30 cellular contexts compared by ENCODE assay signal in genomic region chr12:81086342-81086741, GRCh38. TPM values are rescaled to one million over a fixed set of nuclear protein-coding genes. Genes with fewer than 3 reads are reported as not detected.
DNase-seq lines count a peak whose midpoint lies in the region; ATAC-seq, FAIRE-seq and TF ChIP-seq lines count a peak whose summit lies in the region.
"Had no signal": no experiment of that assay in that cellular context is flagged by ENCODE, and none has a peak within 500 bp of the region (broad histone marks: within the 10 kb centered on the region; RNA-seq: fewer than 3 reads in every experiment).

No MANE protein-coding gene starts in this region.

- H3K9me3 Mint-ChIP-seq in nephron progenitor cell, result no peaks in the 10 kb centered on the region
- H3K9me3 Mint-ChIP-seq: T-helper 1 cell treated with Interleukin-12 subunit alpha and Interleukin-12 subunit beta and Interleukin-4 antibody, amounts not matched to agents 30 μg/mL and 1 μg/mL, for 36 hours had no signal

- H3K27me3 Mint-ChIP-seq in nephron progenitor cell (ENCODE audit: low read depth, poor library complexity), result no peaks in the 10 kb centered on the region
- H3K27me3 Mint-ChIP-seq: stimulated activated memory B cell treated with anti-CD40 and anti-IgM and Interleukin-4, amounts not matched to agents 10 μg/mL and 1 μg/mL and 100 μg/mL, for 72 hours had no signal

- H3K36me3 ChIP-seq in left ventricle myocardium inferior (no peaks in the 10 kb centered on the region), small intestine (ENCODE audit: control insufficient read depth in 2 of 2, insufficient read depth in 2 of 2, low read length in 2 of 2) (no peaks in the 10 kb centered on the region)

- H3K4me1 Mint-ChIP-seq in nephron progenitor cell, result peaks cover 78% of the 10 kb centered on the region
- H3K4me1 Mint-ChIP-seq: natural killer cell; stimulated activated memory B cell treated with anti-CD40 and anti-IgM and Interleukin-4, amounts not matched to agents 10 μg/mL and 1 μg/mL and 100 μg/mL, for 72 hours had no signal

- H3K27ac ChIP-seq in left ventricle myocardium inferior (replicated peaks) (peak overlapping the region; percentile 47), small intestine (ENCODE audit: low read depth in 1 of 2, low read length in 1 of 2) (no peak overlapping the region)
- H3K27ac ChIP-seq: skin epidermis had no signal

- H3K36me3 Mint-ChIP-seq in nephron progenitor cell (ENCODE audit: low read depth), result peaks cover 4% of the 10 kb centered on the region
- H3K36me3 Mint-ChIP-seq: natural killer cell; stimulated activated memory B cell treated with anti-CD40 and anti-IgM and Interleukin-4, amounts not matched to agents 10 μg/mL and 1 μg/mL and 100 μg/mL, for 72 hours had no signal

- no peaks in the 10 kb centered on the region for H3K9me3 ChIP-seq in left ventricle myocardium inferior (replicated peaks)
- H3K9me3 ChIP-seq in small intestine (ENCODE audit: control insufficient read depth, low read depth), result no peaks in the 10 kb centered on the region

- no peak overlapping the region for H3K4me3 Mint-ChIP-seq in nephron progenitor cell
- H3K4me3 Mint-ChIP-seq: natural killer cell; stimulated activated memory B cell treated with anti-CD40 and anti-IgM and Interleukin-4, amounts not matched to agents 10 μg/mL and 1 μg/mL and 100 μg/mL, for 72 hours; T-helper 1 cell treated with Interleukin-12 subunit alpha and Interleukin-12 subunit beta and Interleukin-4 antibody, amounts not matched to agents 30 μg/mL and 1 μg/mL, for 36 hours had no signal

- ATAC-seq in GM18909 (IDR thresholded peaks at IDR 0.05; ENCODE audit: poor library complexity, unreplicated experiment), result no peak
- ATAC-seq: natural killer cell; Panc1; stimulated activated memory B cell treated with anti-CD40 and anti-IgM and Interleukin-4, amounts not matched to agents 10 μg/mL and 1 μg/mL and 100 μg/mL, for 72 hours had no signal

- intact Hi-C loops in left ventricle myocardium inferior (cut with micrococcal nuclease), result no loop called here

- H3K4me3 ChIP-seq in left ventricle myocardium inferior (peak overlapping the region; percentile 18), small intestine (ENCODE audit: low read depth in 1 of 2, low read length in 2 of 2) (no peak overlapping the region)
- H3K4me3 ChIP-seq: skin epidermis had no signal

- peak; percentile 5 for DNase-seq in ELF-1 (ENCODE audit: low read depth, low spot score)
- DNase-seq in NCI-H345 treated with DMSO at 0.1 percent for 48 hours (lab: John Stamatoyannopoulos, UW; ENCODE audit: unreplicated experiment), result peak; percentile 19
- no peak for DNase-seq in left ventricle myocardium inferior
- DNase-seq in nephron progenitor cell, result peak; percentile 8
- DNase-seq in pons (ENCODE audit: low spot score), result no peak
- no peak for DNase-seq in COLO668 (lab: John Stamatoyannopoulos, UW; ENCODE audit: unreplicated experiment)
- no peak for DNase-seq in small intestine
- DNase-seq: activated CD4-positive, alpha-beta T cell treated with anti-CD3 and anti-CD28 coated beads for 4 hours; activated naive CD4-positive, alpha-beta T cell treated with anti-CD3 and anti-CD28 coated beads, Interleukin-2, amount 50 U/mL, for 16 hours; activated T-cell treated with anti-CD3 and anti-CD28 coated beads, Interleukin-2, amount 50 U/mL, for 48 hours; anterior cingulate cortex; DMS 273 treated with DMSO at 0.1 percent for 48 hours; foreskin melanocyte; GF-D8; HCEC 1CT; KG1; kidney; mesenchymal stem cell; natural killer cell; NCI-H1694 treated with DMSO at 0.1 percent for 48 hours; NCI-H446 treated with DMSO at 0.1 percent for 48 hours; posterior cingulate gyrus; stimulated activated CD4-positive, alpha-beta T cell treated with anti-CD3 and anti-CD28 coated beads, Interleukin-2, amount 100 ng/mL, for 24 hours had no signal

- peaks cover 81% of the 10 kb centered on the region for H3K4me1 ChIP-seq in left ventricle myocardium inferior
- no peaks in the 10 kb centered on the region for H3K4me1 ChIP-seq in small intestine (ENCODE audit: control insufficient read depth in 2 of 2, insufficient read depth in 1 of 2, low read depth in 1 of 2, low read length in 1 of 2)

- FAIRE-seq in small intestine (lab: Jason Lieb, UNC), result no peak

- H3K27me3 ChIP-seq in left ventricle myocardium inferior (ENCODE audit: low read depth), result no peaks in the 10 kb centered on the region
- no peaks in the 10 kb centered on the region for H3K27me3 ChIP-seq in small intestine (ENCODE audit: control insufficient read depth in 2 of 2, insufficient read depth in 2 of 2, low read length in 2 of 2)

- H3K27ac Mint-ChIP-seq in nephron progenitor cell, result no peak overlapping the region
- H3K27ac Mint-ChIP-seq: natural killer cell; stimulated activated memory B cell treated with anti-CD40 and anti-IgM and Interleukin-4, amounts not matched to agents 10 μg/mL and 1 μg/mL and 100 μg/mL, for 72 hours; T-helper 1 cell treated with Interleukin-12 subunit alpha and Interleukin-12 subunit beta and Interleukin-4 antibody, amounts not matched to agents 30 μg/mL and 1 μg/mL, for 36 hours had no signal

- TF ChIP-seq CTCF in left ventricle myocardium inferior (IDR thresholded peaks at IDR 0.05; ENCODE audit: borderline replicate concordance) (no peak), nephron progenitor cell (IDR thresholded peaks at IDR 0.05) (no peak)

- WGBS in small intestine, 3 donors, result 74 to 81% (median 79%) methylated on average over 4 of the region's 4 CpGs

RNA-seq across cellular contexts. Expression of gene ACSS3, which starts 8.5 kb away (rescaled TPM):
- total RNA-seq in left ventricle myocardium inferior, result 24.5 TPM
- 1 to 10 TPM in 1 of 3 donors, under 1 TPM in 2; 0.22 to 1.4 (median 0.54) TPM for polyA plus RNA-seq in small intestine
- total RNA-seq: activated CD8-positive, alpha-beta memory T cell treated with anti-CD3 and anti-CD28 coated beads for 36 hours; SK-MEL-5 had no signal

Comparison
In these comparisons a context has a peak if more than half of its experiments do, and no peak if none do; other contexts are left out.
1. DNase-seq: peak in ELF-1 (single experiment), NCI-H345 treated with DMSO at 0.1 percent for 48 hours (single experiment) and nephron progenitor cell (single experiment); none in left ventricle myocardium inferior (single experiment), pons (single experiment), COLO668 (single experiment) and small intestine (single experiment).